Comparison of ENCODE assay signal across 8 cellular contexts in the genomic region with DNA sequence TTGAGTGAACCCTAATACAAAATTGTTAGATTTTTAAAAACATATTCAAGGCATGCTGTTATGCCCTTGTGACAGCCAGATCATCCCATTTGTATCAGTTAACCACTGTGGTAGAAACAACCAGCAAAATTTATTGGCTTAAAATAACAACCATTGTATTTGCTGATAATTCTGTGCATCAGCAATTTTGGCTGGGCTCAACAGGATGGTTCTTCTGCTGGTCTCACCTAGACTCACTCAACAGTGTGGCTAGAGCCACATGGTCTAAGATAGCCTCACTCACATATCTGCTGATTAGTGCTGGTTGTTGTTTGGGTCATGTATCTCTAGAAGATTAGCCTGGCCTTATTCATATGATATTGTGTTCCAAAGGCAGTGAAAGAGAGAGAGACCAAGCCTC.
"Had no signal": no experiment of that assay in that cellular context is flagged by ENCODE, and none has a peak within 500 bp of the region (broad histone marks: within the 10 kb centered on the region; RNA-seq: fewer than 3 reads in every experiment).

No MANE protein-coding gene starts in this region.

- H2AFZ ChIP-seq: GM23248 had no signal

- H3K36me3 ChIP-seq: HAP-1 had no signal

- H3K4me3 ChIP-seq: GM23248, HAP-1 had no signal

- ATAC-seq: HCT116 had no signal

- H3K4me1 ChIP-seq: HAP-1 had no signal

- H3K27ac Mint-ChIP-seq: IgD-negative memory B cell had no signal

- H3K4me3 Mint-ChIP-seq: IgD-negative memory B cell had no signal

- FAIRE-seq: H1, HTR-8/SVneo had no signal

- DNase-seq: GM23248, H7, KG1 had no signal

- H3K9me3 ChIP-seq: HAP-1 had no signal

- H3K9ac ChIP-seq: GM23248 had no signal

- H3K36me3 Mint-ChIP-seq: IgD-negative memory B cell had no signal

- H3K27ac ChIP-seq: GM23248 had no signal

- H3K4me1 Mint-ChIP-seq: IgD-negative memory B cell had no signal
